Comparison of ENCODE assay signal across 1 cellular context in genomic region chr1:16651560-16651959, GRCh38.
TF ChIP-seq lines count a peak whose summit lies in the region.
"Not testable (repeated sequence)": the region's sequence is repeated elsewhere in the genome, so short reads cannot be mapped to it uniquely, and the experiment has no call there.

No MANE protein-coding gene starts in this region.

TF ChIP-seq in HepG2, 621 proteins besides CTCF, POLR2A, EP300 and RAD21 (continued from another document):
- TF ChIP-seq HBP1 (CRISPR knock-in tag; IDR thresholded peaks at IDR 0.05; ENCODE audit: low read depth) (0 out of 2 replicates have a peak, but pooled peaks have one; percentile 26), NFRKB (IDR thresholded peaks at IDR 0.05) (0 out of 2 replicates have a peak, but pooled peaks have one; percentile 42), GATAD2A (CRISPR knock-in tag; IDR thresholded peaks at IDR 0.05) (peak; percentile 94), KLF16 (CRISPR knock-in tag; IDR thresholded peaks at IDR 0.05) (peak in 1 of 2 experiments; percentile 89; a peak in 2 of 4 replicates), ATM (IDR thresholded peaks at IDR 0.05; ENCODE audit: borderline replicate concordance) (0 out of 2 replicates have a peak, but pooled peaks have one; percentile 54), ZNF335 (CRISPR knock-in tag; IDR thresholded peaks at IDR 0.05) (peak; percentile 78), RAD51 (IDR thresholded peaks at IDR 0.05; ENCODE audit: borderline replicate concordance) (0 out of 2 replicates have a peak, but pooled peaks have one; percentile 16), ATF2 (CRISPR knock-in tag; IDR thresholded peaks at IDR 0.05) (peak; percentile 36; the same call in 1 of the 2 replicates), ZNF580 (CRISPR knock-in tag; IDR thresholded peaks at IDR 0.05; ENCODE audit: borderline replicate concordance, low read depth) (0 out of 2 replicates have a peak, but pooled peaks have one; percentile 64), THRA (CRISPR knock-in tag; IDR thresholded peaks at IDR 0.05; ENCODE audit: borderline replicate concordance) (peak; percentile 49; the same call in 1 of the 2 replicates), ARID5B (CRISPR knock-in tag; IDR thresholded peaks at IDR 0.05) (peak; percentile 59), ZNF792 (CRISPR knock-in tag; IDR thresholded peaks at IDR 0.05) (peak; percentile 76; the same call in 1 of the 2 replicates), ZNF331 (CRISPR knock-in tag; IDR thresholded peaks at IDR 0.05) (peak; percentile 51; the same call in 1 of the 2 replicates), HHEX (CRISPR knock-in tag; IDR thresholded peaks at IDR 0.05) (0 out of 2 replicates have a peak, but pooled peaks have one; percentile 27), KAT7 (CRISPR knock-in tag; IDR thresholded peaks at IDR 0.05; ENCODE audit: borderline replicate concordance) (0 out of 2 replicates have a peak, but pooled peaks have one; percentile 32), HMGXB4 (CRISPR knock-in tag; IDR thresholded peaks at IDR 0.05; ENCODE audit: borderline replicate concordance in 1 of 2, low read depth in 1 of 2) (0 out of 4 replicates have a peak, but pooled peaks of 1 of the 2 experiments have one; percentile 49), IRF2 (CRISPR knock-in tag; IDR thresholded peaks at IDR 0.05) (0 out of 2 replicates have a peak, but pooled peaks have one; percentile 46), ELF1 (CRISPR knock-in tag; IDR thresholded peaks at IDR 0.05) (0 out of 2 replicates have a peak, but pooled peaks have one; percentile 13), LCORL (IDR thresholded peaks at IDR 0.05) (peak; percentile 47; the same call in 1 of the 2 replicates), SMC3 (IDR thresholded peaks at IDR 0.05; ENCODE audit: low read length) (peak; percentile 23; the same call in 1 of the 2 replicates), ATF4 (CRISPR knock-in tag; IDR thresholded peaks at IDR 0.05) (peak in 1 of 2 experiments; percentile 96; a peak in 2 of 4 replicates), HDAC2 (CRISPR knock-in tag; IDR thresholded peaks at IDR 0.05) (0 out of 2 replicates have a peak, but pooled peaks have one; percentile 20), ZBTB25 (CRISPR knock-in tag; IDR thresholded peaks at IDR 0.05) (peak; percentile 78; the same call in 1 of the 2 replicates)
- TF ChIP-seq LCORL (CRISPR knock-in tag; IDR thresholded peaks at IDR 0.05) = not testable (repeated sequence)
